ENCODE assay signal across 8 cellular contexts in genomic region chr21:36028127-36029069, GRCh38. TPM values are rescaled to one million over a fixed set of nuclear protein-coding genes. Genes with fewer than 3 reads are reported as not detected.
DNase-seq lines count a peak whose midpoint lies in the region; ATAC-seq and TF ChIP-seq lines count a peak whose summit lies in the region.

No MANE protein-coding gene starts in this region.

- TF ChIP-seq POLR2A in ovary (IDR thresholded peaks at IDR 0.05): no peak
- no peak for TF ChIP-seq POLR2A in transverse colon (IDR thresholded peaks at IDR 0.05)

- no peaks in the 10 kb centered on the region for H4K20me1 ChIP-seq in MM.1S (ENCODE audit: insufficient read depth, low read length)

- peak overlapping the region; percentile 58; the same call in 1 of the 2 replicates for H3K27ac ChIP-seq in MM.1S (ENCODE audit: low read length)
- H3K27ac ChIP-seq in SJCRH30: no peak overlapping the region
- no peak overlapping the region for H3K27ac ChIP-seq in ovary
- no peak overlapping the region for H3K27ac ChIP-seq in transverse colon

- H3K4me3 ChIP-seq in MM.1S (ENCODE audit: low read length): peak overlapping the region; percentile 51
- H3K4me3 ChIP-seq in SJCRH30: no peak overlapping the region
- H3K4me3 ChIP-seq in ovary: no peak overlapping the region
- no peak overlapping the region for H3K4me3 ChIP-seq in transverse colon

- TF ChIP-seq CTCF in CD14-positive monocyte (IDR thresholded peaks at IDR 0.05) (peak; percentile 92), MM.1S (IDR thresholded peaks at IDR 0.05; ENCODE audit: low read length) (peak; percentile 100), ovary (IDR thresholded peaks at IDR 0.05) (peak; percentile 82 to 85 (median 83)), transverse colon (IDR thresholded peaks at IDR 0.05) (peak; percentile 82 to 96 (median 94))

- H2AFZ ChIP-seq in MM.1S (ENCODE audit: low read length): peak overlapping the region; percentile 42

- no peaks in the 10 kb centered on the region for H3K9me2 ChIP-seq in MM.1S (replicated peaks; ENCODE audit: insufficient read depth, low read length)

- H3K4me1 ChIP-seq in MM.1S (ENCODE audit: low read length) (peaks cover 16% of the 10 kb centered on the region), SJCRH30 (peaks cover 4% of the 10 kb centered on the region), ovary (ENCODE audit: insufficient read depth) (peaks cover 1% of the 10 kb centered on the region), transverse colon (peaks cover 0 to 3% (median 0%) of the 10 kb centered on the region in 4 donors)

- peak; percentile 67 for DNase-seq in CD14-positive monocyte (ENCODE audit: low spot score)
- peak; percentile 98 for DNase-seq in MM.1S
- peak; percentile 60 to 85 for DNase-seq in SJCRH30
- peak; percentile 87 for DNase-seq in activated effector memory CD4-positive, alpha-beta T cell treated with anti-CD3 and anti-CD28 coated beads, Interleukin-2, amount 50 U/mL, for 16 hours
- peak; percentile 75 for DNase-seq in germinal center (ENCODE audit: low spot score)
- DNase-seq in ovary: peak; percentile 64 to 81 (median 79)
- peak; percentile 77 for DNase-seq in transverse colon

- WGBS in ovary, 3 donors: 20 to 22% (median 21%) methylated on average over 25 of the region's 25 CpGs
- 5 to 19% methylated on average over 4 to 25 of the region's 25 CpGs for WGBS in transverse colon (ENCODE audit: low coverage in 1 of 2), 2 donors

- H3K27ac Mint-ChIP-seq in CD14-positive monocyte: peak overlapping the region in 2 of 7 donors; percentile 10 to 12

- H3K9ac ChIP-seq in MM.1S (ENCODE audit: low read length): peak overlapping the region; percentile 2; the same call in 1 of the 2 replicates

- H3K9me3 ChIP-seq in MM.1S (replicated peaks; ENCODE audit: insufficient read depth, low read length) (no peaks in the 10 kb centered on the region), SJCRH30 (replicated peaks) (no peaks in the 10 kb centered on the region), ovary (no peaks in the 10 kb centered on the region), transverse colon (no peaks in the 10 kb centered on the region)

- H3K27me3 ChIP-seq in MM.1S (replicated peaks; ENCODE audit: insufficient read depth, low read length) (no peaks in the 10 kb centered on the region), SJCRH30 (no peaks in the 10 kb centered on the region), ovary (no peaks in the 10 kb centered on the region), transverse colon (no peaks in the 10 kb centered on the region)

- intact Hi-C loops in CD14-positive monocyte (cut with micrococcal nuclease) (loop anchor here (2.0 to 10.0 kb wide), 3 partner anchors 184 to 1336 kb away; no protein-coding TSS in a partner anchor), ovary (cut with DNase I) (loop anchor here in 3 of 4 donors (5.0 to 10.0 kb wide), 3 partner anchors 1281 to 1334 kb away; no protein-coding TSS in a partner anchor), transverse colon (cut with DNase I; ENCODE audit: low total_unique reads) (loop anchor here (5.0 to 10.0 kb wide), 2 partner anchors 94 to 1286 kb away; no protein-coding TSS in a partner anchor)

- H3F3A ChIP-seq in MM.1S (ENCODE audit: insufficient read depth, low read length): peaks cover 21% of the 10 kb centered on the region

- H3K36me3 ChIP-seq in MM.1S (replicated peaks; ENCODE audit: insufficient read depth, low read length): no peaks in the 10 kb centered on the region
- no peaks in the 10 kb centered on the region for H3K36me3 ChIP-seq in SJCRH30
- no peaks in the 10 kb centered on the region for H3K36me3 ChIP-seq in ovary
- no peaks in the 10 kb centered on the region for H3K36me3 ChIP-seq in transverse colon

- peaks cover 0 to 7% (median 7%) of the 10 kb centered on the region in 3 donors for H3K27me3 Mint-ChIP-seq in CD14-positive monocyte (ENCODE audit: low read depth in 3 of 3)

- H3K9me3 Mint-ChIP-seq in CD14-positive monocyte: peaks cover 0 to 3% (median 0%) of the 10 kb centered on the region in 7 donors

- no peaks in the 10 kb centered on the region for H3K79me2 ChIP-seq in MM.1S (ENCODE audit: low read length)

- no peak for TF ChIP-seq EP300 in ovary (IDR thresholded peaks at IDR 0.05)
- TF ChIP-seq EP300 in transverse colon (IDR thresholded peaks at IDR 0.05; ENCODE audit: low read depth): no peak

- peaks cover 5% of the 10 kb centered on the region for H3K4me1 Mint-ChIP-seq in CD14-positive monocyte

- peak overlapping the region; percentile 72 for H3K4me2 ChIP-seq in MM.1S (ENCODE audit: low read depth, low read length)

- peaks cover 0 to under 1% of the 10 kb centered on the region in 2 donors for H3K36me3 Mint-ChIP-seq in CD14-positive monocyte

- no peak overlapping the region for H3K4me3 Mint-ChIP-seq in CD14-positive monocyte

- peak; percentile 69 for ATAC-seq in GM19467 (IDR thresholded peaks at IDR 0.05; ENCODE audit: unreplicated experiment)

- in situ Hi-C loops in transverse colon (cut with MboI; ENCODE audit: low pct_ligation_motif_present in 1 of 4, low pct_unique_long_range_greater_than_20kb in 1 of 4, low sequenced_read_pairs in 3 of 4): loop anchor here in 1 of 4 donors (25.0 kb wide), 1 partner anchor 1316 kb away; no protein-coding TSS in a partner anchor

RNA-seq across cellular contexts. Expression of gene SETD4, which starts 31.9 kb away (rescaled TPM):
- 1 to 10 TPM; 4.1 to 4.3 TPM for polyA plus RNA-seq in CD14-positive monocyte
- 15.9 TPM in 2 replicates for total RNA-seq in SJCRH30 (2014; rRNA removed; shearing (Covaris generic))
- 10 to 100 TPM; 12.2 to 22.9 (median 15.6) TPM for total RNA-seq in ovary
- polyA plus RNA-seq in ovary: 10 to 100 TPM; 11.6 to 18.6 TPM
- total RNA-seq in transverse colon: 10 to 100 TPM in 3 of 4 donors, 1 to 10 TPM in 1; 5.4 to 35.9 (median 29.4) TPM

RNA-seq across cellular contexts. Expression of gene CBR1, which starts 41.4 kb away (rescaled TPM):
- polyA plus RNA-seq in CD14-positive monocyte (100 to 1,000 TPM; 100 to 114 TPM), ovary (10 to 100 TPM; 44.0 to 49.3 TPM)
- not detected in 2 replicates for total RNA-seq in SJCRH30 (2014; rRNA removed; shearing (Covaris generic))
- total RNA-seq in ovary (10 to 100 TPM; 29.7 to 80.6 (median 42.0) TPM), transverse colon (100 to 1,000 TPM; 277 to 625 (median 324) TPM)

Comparison
In these comparisons a context has a peak if more than half of its experiments do, and no peak if none do; other contexts are left out.
1. RNA of gene CBR1, which starts 41.4 kb away (total RNA-seq): 277 to 625 TPM in transverse colon and 29.7 to 80.6 TPM in ovary; not detected in SJCRH30; every median in the first group is over 10 times any median in the second.
2. Peak in every context shown above with its lines, with median percentiles within 50 percentile points of each other: DNase-seq and CTCF ChIP-seq.